Comparison of ENCODE assay signal across 13 cellular contexts in genomic region chr3:32375596-32375930, GRCh38. TPM values are rescaled to one million over a fixed set of nuclear protein-coding genes. Genes with fewer than 3 reads are reported as not detected.
DNase-seq lines count a peak whose midpoint lies in the region; ATAC-seq and TF ChIP-seq lines count a peak whose summit lies in the region.
"Had no signal": no experiment of that assay in that cellular context is flagged by ENCODE, and none has a peak within 500 bp of the region (broad histone marks: within the 10 kb centered on the region; RNA-seq: fewer than 3 reads in every experiment).

No MANE protein-coding gene starts in this region.

- H3K4me2 ChIP-seq in Karpas-422 (ENCODE audit: low read depth, low read length, poor library complexity, severe bottlenecking): no peak overlapping the region
- H3K4me2 ChIP-seq: A549 had no signal

- no peak for TF ChIP-seq CTCF in fibroblast of pulmonary artery (IDR thresholded peaks at IDR 0.05; ENCODE audit: low read length, missing control alignments)

- POLR2A ChIA-PET in activated CD4-positive, alpha-beta T cell treated with anti-CD3 and anti-CD28 coated beads for 36 hours (lab: Charles Lee): no interaction called here

- H3K4me3 ChIP-seq in CD4-positive, CD25-positive, alpha-beta regulatory T cell (ENCODE audit: low read depth, low read length): no peak overlapping the region
- H3K4me3 ChIP-seq in fibroblast of pulmonary artery (replicated peaks; ENCODE audit: low read depth, low read length) (no peak overlapping the region), Karpas-422 (ENCODE audit: low read length) (no peak overlapping the region)
- H3K4me3 ChIP-seq: A549 had no signal

- no peaks in the 10 kb centered on the region for H3K27me3 Mint-ChIP-seq in activated CD4-positive, alpha-beta T cell treated with anti-CD3 and anti-CD28 coated beads for 36 hours
- no peaks in the 10 kb centered on the region for H3K27me3 Mint-ChIP-seq in CD4-positive, CD25-positive, alpha-beta regulatory T cell
- no peaks in the 10 kb centered on the region for H3K27me3 Mint-ChIP-seq in activated T-cell treated with anti-CD3 and anti-CD28 coated beads, Interleukin-2, amount 50 U/mL, for 4 hours (ENCODE audit: low read depth)

- peaks cover 30% of the 10 kb centered on the region for H3K4me1 Mint-ChIP-seq in activated CD4-positive, alpha-beta T cell treated with anti-CD3 and anti-CD28 coated beads for 36 hours
- H3K4me1 Mint-ChIP-seq in CD4-positive, CD25-positive, alpha-beta regulatory T cell: peaks cover 12 to 46% (median 19%) of the 10 kb centered on the region in 4 donors
- H3K4me1 Mint-ChIP-seq in activated T-cell treated with anti-CD3 and anti-CD28 coated beads, Interleukin-2, amount 50 U/mL, for 4 hours (ENCODE audit: low read depth): peaks cover 26% of the 10 kb centered on the region

- no peaks in the 10 kb centered on the region for H3K9me3 ChIP-seq in CD4-positive, CD25-positive, alpha-beta regulatory T cell (ENCODE audit: control insufficient read depth in 2 of 2, low read length in 2 of 2)
- H3K9me3 ChIP-seq in Karpas-422 (ENCODE audit: low read length): no peaks in the 10 kb centered on the region
- H3K9me3 ChIP-seq: A549, BE2C, Caco-2 had no signal

- no peaks in the 10 kb centered on the region for H3K36me3 ChIP-seq in CD4-positive, CD25-positive, alpha-beta regulatory T cell (ENCODE audit: control insufficient read depth, insufficient read depth, low read length)
- H3K36me3 ChIP-seq in Karpas-422 (ENCODE audit: insufficient read depth, low read length): no peaks in the 10 kb centered on the region
- H3K36me3 ChIP-seq: BE2C had no signal

- H3K27me3 ChIP-seq in CD4-positive, CD25-positive, alpha-beta regulatory T cell (ENCODE audit: control insufficient read depth, insufficient read depth, low read length): no peaks in the 10 kb centered on the region
- H3K27me3 ChIP-seq in Karpas-422 (ENCODE audit: low read length): no peaks in the 10 kb centered on the region
- H3K27me3 ChIP-seq: BE2C had no signal

- no peak for ATAC-seq in activated CD4-positive, alpha-beta T cell treated with anti-CD3 and anti-CD28 coated beads for 36 hours
- no peak for ATAC-seq in CD4-positive, CD25-positive, alpha-beta regulatory T cell (ENCODE audit: low read depth in 2 of 2)
- ATAC-seq in activated T-cell treated with anti-CD3 and anti-CD28 coated beads, Interleukin-2, amount 50 U/mL, for 4 hours: no peak

- H3K9me3 Mint-ChIP-seq in activated CD4-positive, alpha-beta T cell treated with anti-CD3 and anti-CD28 coated beads for 36 hours (ENCODE audit: low read depth): no peaks in the 10 kb centered on the region
- no peaks in the 10 kb centered on the region for H3K9me3 Mint-ChIP-seq in CD4-positive, CD25-positive, alpha-beta regulatory T cell
- no peaks in the 10 kb centered on the region for H3K9me3 Mint-ChIP-seq in activated T-cell treated with anti-CD3 and anti-CD28 coated beads, Interleukin-2, amount 50 U/mL, for 4 hours
- H3K9me3 Mint-ChIP-seq: CD8-positive, alpha-beta T cell had no signal

- no peaks in the 10 kb centered on the region for H3K9me2 ChIP-seq in Karpas-422 (replicated peaks; ENCODE audit: insufficient read depth, low read length)

- peak overlapping the region; percentile 35 for H3K27ac Mint-ChIP-seq in activated CD4-positive, alpha-beta T cell treated with anti-CD3 and anti-CD28 coated beads for 36 hours
- peak overlapping the region in 2 of 3 donors; percentile 96 for H3K27ac Mint-ChIP-seq in CD4-positive, CD25-positive, alpha-beta regulatory T cell

- intact Hi-C loops in activated CD4-positive, alpha-beta T cell treated with anti-CD3 and anti-CD28 coated beads for 36 hours (cut with DNase I, micrococcal nuclease): loop anchor here (1.0 to 2.0 kb wide), 4 partner anchors 24 to 93 kb away; no protein-coding TSS in a partner anchor

- no peak overlapping the region for H3K9ac ChIP-seq in Karpas-422 (ENCODE audit: low read length)

- no peaks in the 10 kb centered on the region for H4K20me1 ChIP-seq in Karpas-422 (ENCODE audit: insufficient read depth, low read depth, low read length)

- no peak overlapping the region for H2AFZ ChIP-seq in Karpas-422 (ENCODE audit: low read length)

- no peak overlapping the region for H3K4me3 Mint-ChIP-seq in activated CD4-positive, alpha-beta T cell treated with anti-CD3 and anti-CD28 coated beads for 36 hours
- no peak overlapping the region for H3K4me3 Mint-ChIP-seq in CD4-positive, CD25-positive, alpha-beta regulatory T cell
- no peak overlapping the region for H3K4me3 Mint-ChIP-seq in activated T-cell treated with anti-CD3 and anti-CD28 coated beads, Interleukin-2, amount 50 U/mL, for 4 hours
- H3K4me3 Mint-ChIP-seq: CD8-positive, alpha-beta T cell had no signal

- no peaks in the 10 kb centered on the region for H3K79me2 ChIP-seq in Karpas-422 (ENCODE audit: low read length)

- no peak for DNase-seq in activated CD4-positive, alpha-beta T cell treated with anti-CD3 and anti-CD28 coated beads for 36 hours
- DNase-seq in activated CD4-positive, alpha-beta T cell treated with anti-CD3 and anti-CD28 coated beads for 4 hours: no peak
- no peak for DNase-seq in CD4-positive, CD25-positive, alpha-beta regulatory T cell
- DNase-seq in fibroblast of pulmonary artery (ENCODE audit: low read depth) (peak; percentile 88), Karpas-422 (no peak)
- DNase-seq in activated T-cell treated with anti-CD3 and anti-CD28 coated beads, Interleukin-2, amount 50 U/mL, for 4 hours: no peak
- DNase-seq: 8988T, DMS153, GOT3 had no signal

- no peaks in the 10 kb centered on the region for H3K36me3 Mint-ChIP-seq in activated CD4-positive, alpha-beta T cell treated with anti-CD3 and anti-CD28 coated beads for 36 hours (ENCODE audit: low read depth)
- peaks cover 4% of the 10 kb centered on the region for H3K36me3 Mint-ChIP-seq in CD4-positive, CD25-positive, alpha-beta regulatory T cell
- H3K36me3 Mint-ChIP-seq in activated T-cell treated with anti-CD3 and anti-CD28 coated beads, Interleukin-2, amount 50 U/mL, for 4 hours (ENCODE audit: insufficient read depth): no peaks in the 10 kb centered on the region
- H3K36me3 Mint-ChIP-seq: CD8-positive, alpha-beta T cell had no signal

- no peak overlapping the region for H3K27ac ChIP-seq in CD4-positive, CD25-positive, alpha-beta regulatory T cell (ENCODE audit: insufficient read depth, low read length, poor library complexity, severe bottlenecking)
- H3K27ac ChIP-seq in Karpas-422 (ENCODE audit: low read length): no peak overlapping the region
- H3K27ac ChIP-seq: A549 had no signal

- CTCF ChIA-PET in activated CD4-positive, alpha-beta T cell treated with anti-CD3 and anti-CD28 coated beads for 36 hours (lab: Charles Lee): interaction anchor here (0.6 to 7.6 kb wide), 33 partner anchors 8 to 310 kb away, joined by 3 to 88 read pairs (median 4); partner anchors contain the start of genes CMTM6, CMTM7 and CNOT10

- peaks cover 37% of the 10 kb centered on the region for H3K4me1 ChIP-seq in CD4-positive, CD25-positive, alpha-beta regulatory T cell (ENCODE audit: control insufficient read depth, insufficient read depth, low read length, poor library complexity, severe bottlenecking)
- no peaks in the 10 kb centered on the region for H3K4me1 ChIP-seq in Karpas-422 (ENCODE audit: low read length)
- H3K4me1 ChIP-seq: A549, BE2C, Caco-2 had no signal

RNA-seq across cellular contexts. Expression of gene CMTM7, which starts 16.1 kb away (rescaled TPM):
- 10 to 100 TPM; 41.1 to 67.0 TPM for total RNA-seq in activated CD4-positive, alpha-beta T cell treated with anti-CD3 and anti-CD28 coated beads for 36 hours
- 77.3 TPM for total RNA-seq in CD4-positive, CD25-positive, alpha-beta regulatory T cell
- 100 to 1,000 TPM; 141 to 231 (median 171) TPM for polyA plus RNA-seq in CD4-positive, CD25-positive, alpha-beta regulatory T cell
- 10 to 100 TPM; 19.1 to 23.2 (median 21.3) TPM for total RNA-seq in activated T-cell treated with anti-CD3 and anti-CD28 coated beads, Interleukin-2, amount 50 U/mL, for 4 hours
- total RNA-seq in Karpas-422 (2014; rRNA removed; shearing (Covaris generic); ENCODE audit: low replicate concordance): 7.1 and 8.9 TPM in 2 replicates
